ENCODE assay signal across 9 cellular contexts in the genomic region with DNA sequence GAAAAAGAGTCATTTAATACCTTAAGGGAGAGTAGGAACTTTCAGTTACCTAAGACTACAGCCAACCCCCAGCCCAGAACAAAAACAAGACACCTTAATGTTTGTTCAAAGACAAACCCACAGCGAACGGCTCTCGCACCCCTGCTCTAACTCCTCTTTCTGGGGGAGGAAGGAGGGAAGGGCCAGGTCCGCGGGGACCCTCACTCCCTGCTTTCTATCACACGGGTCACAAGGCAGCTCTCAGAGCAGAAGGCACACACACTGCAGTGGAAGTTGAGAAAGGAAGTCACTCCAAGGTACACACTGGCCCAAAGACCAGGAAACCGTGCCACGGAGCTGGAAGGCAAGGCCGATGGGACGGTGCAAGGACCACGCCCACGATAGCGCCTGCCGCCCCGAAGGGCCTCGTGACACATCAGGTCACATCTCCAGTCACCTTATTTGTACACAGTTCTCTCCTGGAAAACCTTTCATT. TPM values are rescaled to one million over a fixed set of nuclear protein-coding genes. Genes with fewer than 3 reads are reported as not detected.
A peak's percentile ranks its signal among the peaks of the same experiment; 100 is the strongest.
DNase-seq lines count a peak whose midpoint lies in the region; ATAC-seq and TF ChIP-seq lines count a peak whose summit lies in the region.
"Had no signal": no experiment of that assay in that cellular context is flagged by ENCODE, and none has a peak within 500 bp of the region (broad histone marks: within the 10 kb centered on the region; RNA-seq: fewer than 3 reads in every experiment).

No MANE protein-coding gene starts in this region.

- H4K20me1 ChIP-seq in PC-9 (ENCODE audit: insufficient read depth), result peaks cover 8% of the 10 kb centered on the region; the same call in 1 of the 2 replicates

- no peaks in the 10 kb centered on the region for H3K4me1 ChIP-seq in PC-9 (replicated peaks; ENCODE audit: insufficient read depth)
- H3K4me1 ChIP-seq in transverse colon, result peaks cover 0 to 3% (median 0%) of the 10 kb centered on the region in 4 donors

- no peaks in the 10 kb centered on the region for H3K9me2 ChIP-seq in PC-9 (ENCODE audit: insufficient read depth)

- H3K27me3 Mint-ChIP-seq in activated naive CD8-positive, alpha-beta T cell, result no peaks in the 10 kb centered on the region
- H3K27me3 Mint-ChIP-seq: activated naive CD4-positive, alpha-beta T cell treated with anti-CD3 and anti-CD28 coated beads, Interleukin-2, amount 50 U/mL, for 24 hours had no signal

- H3K79me2 ChIP-seq in PC-9 (ENCODE audit: low read depth), result no peaks in the 10 kb centered on the region

- peak overlapping the region; percentile 58 for H3K27ac Mint-ChIP-seq in activated naive CD8-positive, alpha-beta T cell

- peak; percentile 24 for ATAC-seq in HG02943 (IDR thresholded peaks at IDR 0.05; ENCODE audit: low read depth, unreplicated experiment)

- H3K4me1 Mint-ChIP-seq in activated naive CD8-positive, alpha-beta T cell (ENCODE audit: low read depth), result peaks cover 2% of the 10 kb centered on the region
- H3K4me1 Mint-ChIP-seq: activated naive CD4-positive, alpha-beta T cell treated with anti-CD3 and anti-CD28 coated beads, Interleukin-2, amount 50 U/mL, for 24 hours had no signal

- POLR2A ChIA-PET in PC-9 (lab: Charles Lee; ENCODE audit: unreplicated experiment), result no interaction called here

- 65 to 80% methylated on average over 1 to 16 of the region's 16 CpGs for WGBS in transverse colon (ENCODE audit: low coverage in 1 of 2), 2 donors

- TF ChIP-seq CTCF in PC-9 (conservative IDR thresholded peaks at IDR 0.05) (no peak), transverse colon (IDR thresholded peaks at IDR 0.05) (no peak)

- H3K4me2 ChIP-seq in PC-9, result no peak overlapping the region

- no peak for TF ChIP-seq EP300 in transverse colon (IDR thresholded peaks at IDR 0.05; ENCODE audit: low read depth)

- no peaks in the 10 kb centered on the region for H3K9me3 Mint-ChIP-seq in activated naive CD8-positive, alpha-beta T cell (ENCODE audit: low read depth)
- H3K9me3 Mint-ChIP-seq: activated naive CD4-positive, alpha-beta T cell treated with anti-CD3 and anti-CD28 coated beads, Interleukin-2, amount 50 U/mL, for 24 hours had no signal

- in situ Hi-C loops in transverse colon (cut with MboI; ENCODE audit: low pct_ligation_motif_present in 1 of 4, low pct_unique_long_range_greater_than_20kb in 1 of 4, low sequenced_read_pairs in 3 of 4), result loop anchor here in 2 of 4 donors (25.0 kb wide), 2 partner anchors 230 to 245 kb away; a partner anchor contains a TSS

- no peak overlapping the region for H3K4me3 Mint-ChIP-seq in activated naive CD8-positive, alpha-beta T cell
- H3K4me3 Mint-ChIP-seq: activated naive CD4-positive, alpha-beta T cell treated with anti-CD3 and anti-CD28 coated beads, Interleukin-2, amount 50 U/mL, for 24 hours had no signal

- H3K27ac ChIP-seq in PC-9 (no peak overlapping the region), transverse colon (no peak overlapping the region)

- no TSS peak for BruUV-seq in PC-9 (replicated peaks; lab: Mats Ljungman, UMichigan)

- H3K9me3 ChIP-seq in PC-9 (ENCODE audit: insufficient read depth, low read depth) (no peaks in the 10 kb centered on the region), transverse colon (no peaks in the 10 kb centered on the region)

- DNase-seq in stimulated activated CD4-positive, alpha-beta T cell treated with anti-CD3 and anti-CD28 coated beads, Interleukin-4, amount 100 ng/mL, for 24 hours, result peak; percentile 13
- DNase-seq in stimulated activated CD4-positive, alpha-beta T cell treated with anti-CD3 and anti-CD28 coated beads, Interleukin-2, amount 100 ng/mL, for 48 hours, result no peak
- DNase-seq in PC-9 (no peak), transverse colon (no peak), HUDEP-2 (lab: John Stamatoyannopoulos, UW; ENCODE audit: unreplicated experiment in 76 of 76) (no peak), NCI-H774 (lab: John Stamatoyannopoulos, UW) (no peak)

- H3K4me3 ChIP-seq in PC-9, result no peak overlapping the region
- H3K4me3 ChIP-seq in transverse colon, result no peak overlapping the region

- intact Hi-C loops in PC-9 (cut with micrococcal nuclease; ENCODE audit: unreplicated experiment) (no loop called here), transverse colon (cut with DNase I; ENCODE audit: low total_unique reads) (no loop called here)

- H2AFZ ChIP-seq in PC-9, result no peak overlapping the region

- peaks cover 27% of the 10 kb centered on the region for H3F3A ChIP-seq in PC-9 (ENCODE audit: insufficient read depth, low read depth)

- H3K27me3 ChIP-seq in PC-9 (ENCODE audit: insufficient read depth, low read depth), result no peaks in the 10 kb centered on the region
- no peaks in the 10 kb centered on the region for H3K27me3 ChIP-seq in transverse colon

- no peak for TF ChIP-seq POLR2A in transverse colon (IDR thresholded peaks at IDR 0.05)

- H3K36me3 Mint-ChIP-seq in activated naive CD8-positive, alpha-beta T cell, result no peaks in the 10 kb centered on the region

- H3K36me3 ChIP-seq in PC-9 (ENCODE audit: low read depth) (peaks cover 18% of the 10 kb centered on the region; the same call in 1 of the 2 replicates), transverse colon (peaks cover 0 to 53% (median 23%) of the 10 kb centered on the region in 4 donors)

- CTCF ChIA-PET in PC-9 (lab: Charles Lee), result no interaction called here

RNA-seq across cellular contexts. Expression of a gene that starts 10.0 kb away (rescaled TPM):
- total RNA-seq in PC-9 (2021) (not detected in 2 replicates), transverse colon (not detected)

RNA-seq across cellular contexts. Expression of a gene that starts 23.3 kb away (rescaled TPM):
- 179 and 186 TPM in 2 replicates for total RNA-seq in PC-9 (2021)
- total RNA-seq in transverse colon, result 10 to 100 TPM; 11.6 to 61.7 (median 39.6) TPM
